Comparison of ENCODE assay signal across 1 cellular context in genomic region chr13:21526707-21527454, GRCh38.
TF ChIP-seq lines count a peak whose summit lies in the region.

No MANE protein-coding gene starts in this region.

TF ChIP-seq in HepG2, 621 proteins besides CTCF, POLR2A, EP300 and RAD21 (continued from another document and continues in another):
- no peak for TF ChIP-seq CSRNP2 (CRISPR knock-in tag; conservative IDR thresholded peaks at IDR 0.05; ENCODE audit: low read depth)
- no peak for TF ChIP-seq JUNB (CRISPR knock-in tag; IDR thresholded peaks at IDR 0.05; ENCODE audit: borderline replicate concordance)
- no peak for TF ChIP-seq ZNF276 (CRISPR knock-in tag; IDR thresholded peaks at IDR 0.05; ENCODE audit: low read depth)
- no peak for TF ChIP-seq LCORL (IDR thresholded peaks at IDR 0.05)
- TF ChIP-seq LCORL (CRISPR knock-in tag; IDR thresholded peaks at IDR 0.05) = no peak
- no peak for TF ChIP-seq HBP1 (CRISPR knock-in tag; IDR thresholded peaks at IDR 0.05; ENCODE audit: low read depth)
- no peak for TF ChIP-seq YEATS2 (CRISPR knock-in tag; IDR thresholded peaks at IDR 0.05; ENCODE audit: borderline replicate concordance)
- no peak for TF ChIP-seq NRL (CRISPR knock-in tag; IDR thresholded peaks at IDR 0.05; ENCODE audit: borderline replicate concordance)
- peak; percentile 26; the same call in 1 of the 2 replicates for TF ChIP-seq RCOR2 (CRISPR knock-in tag; IDR thresholded peaks at IDR 0.05)
- TF ChIP-seq MIXL1 (CRISPR knock-in tag; IDR thresholded peaks at IDR 0.05) = peak; percentile 83
- no peak for TF ChIP-seq BORCS8-MEF2B (CRISPR knock-in tag; IDR thresholded peaks at IDR 0.05)
- no peak for TF ChIP-seq ZNF496 (CRISPR knock-in tag; IDR thresholded peaks at IDR 0.05; ENCODE audit: insufficient replicate concordance)
- peak; percentile 86 for TF ChIP-seq PPARG (CRISPR knock-in tag; conservative IDR thresholded peaks at IDR 0.05)
- TF ChIP-seq SIN3A (IDR thresholded peaks at IDR 0.05; ENCODE audit: borderline replicate concordance, low read depth, low read length) = no peak
- TF ChIP-seq TCF7L2 (IDR thresholded peaks at IDR 0.05; ENCODE audit: low read depth, low read length) = no peak
- peak; percentile 85 for TF ChIP-seq PAXIP1 (CRISPR knock-in tag; conservative IDR thresholded peaks at IDR 0.05)
- no peak for TF ChIP-seq ETV6 (CRISPR knock-in tag; conservative IDR thresholded peaks at IDR 0.05)
- no peak for TF ChIP-seq ZNF225 (CRISPR knock-in tag; IDR thresholded peaks at IDR 0.05)
- peak; percentile 54; the same call in 1 of the 2 replicates for TF ChIP-seq ZBTB7B (CRISPR knock-in tag; IDR thresholded peaks at IDR 0.05)
- no peak for TF ChIP-seq ZNF615 (CRISPR knock-in tag; IDR thresholded peaks at IDR 0.05; ENCODE audit: borderline replicate concordance)
- no peak for TF ChIP-seq SALL2 (CRISPR knock-in tag; IDR thresholded peaks at IDR 0.05)
- no peak for TF ChIP-seq ZNF766 (CRISPR knock-in tag; IDR thresholded peaks at IDR 0.05; ENCODE audit: borderline replicate concordance)
- no peak for TF ChIP-seq CENPX (CRISPR knock-in tag; IDR thresholded peaks at IDR 0.05)
- TF ChIP-seq THRA (CRISPR knock-in tag; IDR thresholded peaks at IDR 0.05; ENCODE audit: borderline replicate concordance) = no peak
- no peak for TF ChIP-seq HMGXB4 (CRISPR knock-in tag; IDR thresholded peaks at IDR 0.05; ENCODE audit: borderline replicate concordance in 1 of 2, low read depth in 1 of 2)
- TF ChIP-seq ATF1 (CRISPR knock-in tag; IDR thresholded peaks at IDR 0.05) = peak; percentile 15
- TF ChIP-seq ZNF383 (CRISPR knock-in tag; IDR thresholded peaks at IDR 0.05; ENCODE audit: borderline replicate concordance) = no peak
- TF ChIP-seq NFYC (CRISPR knock-in tag; IDR thresholded peaks at IDR 0.05) = no peak
- TF ChIP-seq TRAFD1 (CRISPR knock-in tag; IDR thresholded peaks at IDR 0.05; ENCODE audit: borderline replicate concordance) = no peak
- TF ChIP-seq ZNF687 (CRISPR knock-in tag; IDR thresholded peaks at IDR 0.05) = no peak
- peak; percentile 65; the same call in 1 of the 2 replicates for TF ChIP-seq TBX3 (IDR thresholded peaks at IDR 0.05; ENCODE audit: borderline replicate concordance)
- no peak for TF ChIP-seq ZNF580 (CRISPR knock-in tag; IDR thresholded peaks at IDR 0.05; ENCODE audit: borderline replicate concordance, low read depth)
- no peak for TF ChIP-seq ZFY (CRISPR knock-in tag; IDR thresholded peaks at IDR 0.05)
- no peak for TF ChIP-seq CCAR2 (optimal IDR thresholded peaks at IDR 0.05; ENCODE audit: low read depth, low read length)
- TF ChIP-seq FOXK2 (IDR thresholded peaks at IDR 0.05) = no peak
- no peak for TF ChIP-seq ZNF709 (CRISPR knock-in tag; IDR thresholded peaks at IDR 0.05)
- TF ChIP-seq TFDP1 (CRISPR knock-in tag; IDR thresholded peaks at IDR 0.05; ENCODE audit: borderline replicate concordance) = no peak
- no peak for TF ChIP-seq BRD4 (CRISPR knock-in tag; IDR thresholded peaks at IDR 0.05)
- TF ChIP-seq ZNF639 (CRISPR knock-in tag; conservative IDR thresholded peaks at IDR 0.05) = no peak
- no peak for TF ChIP-seq ZSCAN31 (CRISPR knock-in tag; IDR thresholded peaks at IDR 0.05; ENCODE audit: low read depth)
- TF ChIP-seq TSC22D2 (CRISPR knock-in tag; IDR thresholded peaks at IDR 0.05; ENCODE audit: borderline replicate concordance) = no peak
- TF ChIP-seq CBX5 (CRISPR knock-in tag; IDR thresholded peaks at IDR 0.05; ENCODE audit: borderline replicate concordance) = no peak
- no peak for TF ChIP-seq ZNF484 (CRISPR knock-in tag; IDR thresholded peaks at IDR 0.05; ENCODE audit: borderline replicate concordance, low read depth)
